Comparison of ENCODE assay signal across 9 cellular contexts in genomic region chr12:65742481-65742971, GRCh38.
DNase-seq lines count a peak whose midpoint lies in the region; ATAC-seq and TF ChIP-seq lines count a peak whose summit lies in the region.
"Had no signal": no experiment of that assay in that cellular context is flagged by ENCODE, and none has a peak within 500 bp of the region (broad histone marks: within the 10 kb centered on the region; RNA-seq: fewer than 3 reads in every experiment).

No MANE protein-coding gene starts in this region.

- intact Hi-C loops in CD4-positive, alpha-beta memory T cell (cut with micrococcal nuclease): no loop called here

- no peak for DNase-seq in CD4-positive, alpha-beta memory T cell
- DNase-seq in fibroblast of pulmonary artery (ENCODE audit: low read depth) (peak; percentile 46), osteocyte (ENCODE audit: extremely low spot score, unreplicated experiment) (peak; percentile 86)
- DNase-seq: NCI-H1092 treated with DMSO at 0.1 percent for 48 hours had no signal

- peaks cover 2 to 10% (median 6%) of the 10 kb centered on the region in 4 donors for H3K4me1 Mint-ChIP-seq in CD4-positive, alpha-beta memory T cell
- H3K4me1 Mint-ChIP-seq in osteocyte (ENCODE audit: unreplicated experiment): peaks cover 17% of the 10 kb centered on the region

- TF ChIP-seq CTCF in fibroblast of pulmonary artery (IDR thresholded peaks at IDR 0.05; ENCODE audit: low read length, missing control alignments) (no peak), osteocyte (IDR thresholded peaks at IDR 0.05) (no peak)

- H3K4me1 ChIP-seq in CD4-positive, alpha-beta memory T cell (ENCODE audit: insufficient read depth, low read length): no peaks in the 10 kb centered on the region

- CTCF ChIA-PET in CD4-positive, alpha-beta memory T cell (lab: Charles Lee; ENCODE audit: partially characterized antibody): no interaction called here

- H3K27me3 Mint-ChIP-seq in CD4-positive, alpha-beta memory T cell: peaks cover 9 to 23% of the 10 kb centered on the region in 2 donors
- no peaks in the 10 kb centered on the region for H3K27me3 Mint-ChIP-seq in osteocyte (ENCODE audit: unreplicated experiment)

- POLR2A ChIA-PET in CD4-positive, alpha-beta memory T cell (lab: Charles Lee; ENCODE audit: partially characterized antibody): no interaction called here

- ATAC-seq in SK-N-SH treated with all-trans-retinoic acid at 6 μM for 48 hours (peak; percentile 2), GM19324 (IDR thresholded peaks at IDR 0.05; ENCODE audit: low FRiP score, unreplicated experiment) (no peak), HG03565 (IDR thresholded peaks at IDR 0.05; ENCODE audit: unreplicated experiment) (no peak), HG03108 (IDR thresholded peaks at IDR 0.05; ENCODE audit: unreplicated experiment) (no peak), GM18498 (IDR thresholded peaks at IDR 0.05; ENCODE audit: unreplicated experiment) (no peak)

- no peaks in the 10 kb centered on the region for H3K36me3 ChIP-seq in CD4-positive, alpha-beta memory T cell (ENCODE audit: insufficient read depth, low read length)

- no peaks in the 10 kb centered on the region for H3K36me3 Mint-ChIP-seq in CD4-positive, alpha-beta memory T cell
- no peaks in the 10 kb centered on the region for H3K36me3 Mint-ChIP-seq in osteocyte (ENCODE audit: unreplicated experiment)

- peaks cover 0 to 7% (median under 1%) of the 10 kb centered on the region in 8 donors for H3K9me3 Mint-ChIP-seq in CD4-positive, alpha-beta memory T cell
- no peaks in the 10 kb centered on the region for H3K9me3 Mint-ChIP-seq in osteocyte (ENCODE audit: unreplicated experiment)

- no peaks in the 10 kb centered on the region for H3K27me3 ChIP-seq in CD4-positive, alpha-beta memory T cell (ENCODE audit: insufficient read depth, low read length)

- H3K4me3 Mint-ChIP-seq in CD4-positive, alpha-beta memory T cell: peak overlapping the region in 7 of 8 donors; percentile 4 to 76 (median 67)
- H3K4me3 Mint-ChIP-seq in osteocyte (ENCODE audit: unreplicated experiment): peak overlapping the region; percentile 78

- H3K9me3 ChIP-seq in CD4-positive, alpha-beta memory T cell (ENCODE audit: control insufficient read depth in 1 of 2, low read length in 2 of 2): no peaks in the 10 kb centered on the region

- no peak overlapping the region for H3K27ac ChIP-seq in CD4-positive, alpha-beta memory T cell (ENCODE audit: low read depth, low read length)

- H3K4me3 ChIP-seq in CD4-positive, alpha-beta memory T cell (ENCODE audit: low read length in 2 of 2): no peak overlapping the region
- peak overlapping the region; percentile 77 for H3K4me3 ChIP-seq in fibroblast of pulmonary artery (replicated peaks; ENCODE audit: low read depth, low read length)

- H3K27ac Mint-ChIP-seq in CD4-positive, alpha-beta memory T cell: no peak overlapping the region
- H3K27ac Mint-ChIP-seq in osteocyte (ENCODE audit: unreplicated experiment): peak overlapping the region; percentile 75

TF ChIP-seq in SK-N-SH treated with all-trans-retinoic acid at 6 μM for 48 hours, 23 proteins besides CTCF, POLR2A, EP300 and RAD21:
- TF ChIP-seq, protein P1, sequence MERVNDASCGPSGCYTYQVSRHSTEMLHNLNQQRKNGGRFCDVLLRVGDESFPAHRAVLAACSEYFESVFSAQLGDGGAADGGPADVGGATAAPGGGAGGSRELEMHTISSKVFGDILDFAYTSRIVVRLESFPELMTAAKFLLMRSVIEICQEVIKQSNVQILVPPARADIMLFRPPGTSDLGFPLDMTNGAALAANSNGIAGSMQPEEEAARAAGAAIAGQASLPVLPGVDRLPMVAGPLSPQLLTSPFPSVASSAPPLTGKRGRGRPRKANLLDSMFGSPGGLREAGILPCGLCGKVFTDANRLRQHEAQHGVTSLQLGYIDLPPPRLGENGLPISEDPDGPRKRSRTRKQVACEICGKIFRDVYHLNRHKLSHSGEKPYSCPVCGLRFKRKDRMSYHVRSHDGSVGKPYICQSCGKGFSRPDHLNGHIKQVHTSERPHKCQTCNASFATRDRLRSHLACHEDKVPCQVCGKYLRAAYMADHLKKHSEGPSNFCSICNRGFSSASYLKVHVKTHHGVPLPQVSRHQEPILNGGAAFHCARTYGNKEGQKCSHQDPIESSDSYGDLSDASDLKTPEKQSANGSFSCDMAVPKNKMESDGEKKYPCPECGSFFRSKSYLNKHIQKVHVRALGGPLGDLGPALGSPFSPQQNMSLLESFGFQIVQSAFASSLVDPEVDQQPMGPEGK (CRISPR knock-in tag; IDR thresholded peaks at IDR 0.05; ENCODE audit: borderline replicate concordance): no peak
- TF ChIP-seq TOX (CRISPR knock-in tag; IDR thresholded peaks at IDR 0.05; ENCODE audit: borderline replicate concordance): no peak
- no peak for TF ChIP-seq ESRRG (CRISPR knock-in tag; IDR thresholded peaks at IDR 0.05)
- TF ChIP-seq SNAI2 (CRISPR knock-in tag; IDR thresholded peaks at IDR 0.05): no peak
- TF ChIP-seq CREB5 (CRISPR knock-in tag; IDR thresholded peaks at IDR 0.05; ENCODE audit: low read depth): no peak
- TF ChIP-seq PPARA (CRISPR knock-in tag; IDR thresholded peaks at IDR 0.05; ENCODE audit: borderline replicate concordance): no peak
- no peak for TF ChIP-seq GLIS3 (CRISPR knock-in tag; IDR thresholded peaks at IDR 0.05)
- TF ChIP-seq OSR1 (CRISPR knock-in tag; IDR thresholded peaks at IDR 0.05): no peak
- TF ChIP-seq ARNTL (CRISPR knock-in tag; IDR thresholded peaks at IDR 0.05; ENCODE audit: borderline replicate concordance, low read depth): no peak
- no peak for TF ChIP-seq ZFP30 (CRISPR knock-in tag; IDR thresholded peaks at IDR 0.05)
- TF ChIP-seq CSDC2 (CRISPR knock-in tag; IDR thresholded peaks at IDR 0.05): no peak
- no peak for TF ChIP-seq BACH2 (CRISPR knock-in tag; IDR thresholded peaks at IDR 0.05; ENCODE audit: borderline replicate concordance)
- TF ChIP-seq ZNF8 (CRISPR knock-in tag; IDR thresholded peaks at IDR 0.05): no peak
TF ChIP-seq in SK-N-SH treated with all-trans-retinoic acid at 6 μM for 48 hours: peak in this region for 0.

Comparison
In these comparisons a context has a peak if more than half of its experiments do, and no peak if none do; other contexts are left out.
1. DNase-seq: peak in fibroblast of pulmonary artery (single experiment) and osteocyte (single experiment); none in CD4-positive, alpha-beta memory T cell (0 of 5).